Comparison of ENCODE assay signal across 13 cellular contexts in genomic region chr1:9111357-9111691, GRCh38. TPM values are rescaled to one million over a fixed set of nuclear protein-coding genes. Genes with fewer than 3 reads are reported as not detected.
A peak's percentile ranks its signal among the peaks of the same experiment; 100 is the strongest.
DNase-seq lines count a peak whose midpoint lies in the region; ATAC-seq, FAIRE-seq and TF ChIP-seq lines count a peak whose summit lies in the region.
"Had no signal": no experiment of that assay in that cellular context is flagged by ENCODE, and none has a peak within 500 bp of the region (broad histone marks: within the 10 kb centered on the region; RNA-seq: fewer than 3 reads in every experiment).

No MANE protein-coding gene starts in this region.

- H3K36me3 ChIP-seq in Caco-2 (ENCODE audit: control insufficient read depth, insufficient read depth, low read length): peaks cover 4% of the 10 kb centered on the region; the same call in 1 of the 2 replicates
- no peaks in the 10 kb centered on the region for H3K36me3 ChIP-seq in osteoblast (ENCODE audit: insufficient read depth, low read length)

- no peaks in the 10 kb centered on the region for H3K9me3 Mint-ChIP-seq in Caco-2 (ENCODE audit: unreplicated experiment)
- H3K9me3 Mint-ChIP-seq in stimulated activated memory B cell treated with anti-CD40 and anti-IgM and Interleukin-4, amounts not matched to agents 10 μg/mL and 1 μg/mL and 100 μg/mL, for 72 hours: no peaks in the 10 kb centered on the region
- H3K9me3 Mint-ChIP-seq: CD4-positive, CD25-positive, alpha-beta regulatory T cell; HFFc6 had no signal

- no peak overlapping the region for H3K4me2 ChIP-seq in osteoblast (ENCODE audit: insufficient read depth, low read length)

- peaks cover 27% of the 10 kb centered on the region for H3K4me1 Mint-ChIP-seq in Caco-2 (ENCODE audit: low read depth, unreplicated experiment)
- peaks cover 48% of the 10 kb centered on the region for H3K4me1 Mint-ChIP-seq in stimulated activated memory B cell treated with anti-CD40 and anti-IgM and Interleukin-4, amounts not matched to agents 10 μg/mL and 1 μg/mL and 100 μg/mL, for 72 hours

- no peak overlapping the region for H3K4me3 Mint-ChIP-seq in Caco-2 (ENCODE audit: unreplicated experiment)
- no peak overlapping the region for H3K4me3 Mint-ChIP-seq in stimulated activated memory B cell treated with anti-CD40 and anti-IgM and Interleukin-4, amounts not matched to agents 10 μg/mL and 1 μg/mL and 100 μg/mL, for 72 hours
- H3K4me3 Mint-ChIP-seq: B cell; CD4-positive, CD25-positive, alpha-beta regulatory T cell; H9; HFFc6 had no signal

- no peaks in the 10 kb centered on the region for H3K79me2 ChIP-seq in osteoblast (ENCODE audit: insufficient read depth, low read length)

- H3K36me3 Mint-ChIP-seq in Caco-2 (ENCODE audit: insufficient read depth, unreplicated experiment): peaks cover 6% of the 10 kb centered on the region
- peaks cover 65% of the 10 kb centered on the region for H3K36me3 Mint-ChIP-seq in stimulated activated memory B cell treated with anti-CD40 and anti-IgM and Interleukin-4, amounts not matched to agents 10 μg/mL and 1 μg/mL and 100 μg/mL, for 72 hours

- CTCF ChIA-PET in Caco-2 (lab: Charles Lee) (interaction anchor here (1.0 to 1.6 kb wide), 10 partner anchors 10 to 194 kb away, joined by 3 to 13 read pairs (median 5); partner anchors contain the start of genes GPR157 and H6PD), RWPE1 (lab: Yijun Ruan, JAX) (interaction anchor here (0.6 to 1.8 kb wide), 15 partner anchors 10 to 133 kb away, joined by 3 to 22 read pairs (median 3); no protein-coding TSS in a partner anchor)

- H3K4me3 ChIP-seq in Caco-2 (ENCODE audit: low read depth, low read length) (no peak overlapping the region), osteoblast (ENCODE audit: insufficient read depth, low read length) (no peak overlapping the region)
- H3K4me3 ChIP-seq: A549 had no signal

- H3K27ac Mint-ChIP-seq in Caco-2 (ENCODE audit: unreplicated experiment): peak overlapping the region; percentile 91
- peak overlapping the region; percentile 91 for H3K27ac Mint-ChIP-seq in stimulated activated memory B cell treated with anti-CD40 and anti-IgM and Interleukin-4, amounts not matched to agents 10 μg/mL and 1 μg/mL and 100 μg/mL, for 72 hours
- H3K27ac Mint-ChIP-seq: B cell, H9, HFFc6 had no signal

- H2AFZ ChIP-seq in osteoblast (ENCODE audit: low read length): no peak overlapping the region

- H3K9me3 ChIP-seq in Caco-2: no peaks in the 10 kb centered on the region
- no peaks in the 10 kb centered on the region for H3K9me3 ChIP-seq in osteoblast (ENCODE audit: low read depth, low read length)
- H3K9me3 ChIP-seq: A549 had no signal

- intact Hi-C loops in Caco-2 (cut with micrococcal nuclease; ENCODE audit: unreplicated experiment): no loop called here

- POLR2A ChIA-PET in Caco-2 (lab: Charles Lee): no interaction called here
- POLR2A ChIA-PET in RWPE1 (lab: Yijun Ruan, JAX; ENCODE audit: low non-redundant PET): no interaction called here

- ATAC-seq in foreskin keratinocyte: no peak
- ATAC-seq in stimulated activated memory B cell treated with anti-CD40 and anti-IgM and Interleukin-4, amounts not matched to agents 10 μg/mL and 1 μg/mL and 100 μg/mL, for 72 hours: no peak

- no peaks in the 10 kb centered on the region for H3K27me3 Mint-ChIP-seq in Caco-2 (ENCODE audit: insufficient read depth, unreplicated experiment)
- H3K27me3 Mint-ChIP-seq in stimulated activated memory B cell treated with anti-CD40 and anti-IgM and Interleukin-4, amounts not matched to agents 10 μg/mL and 1 μg/mL and 100 μg/mL, for 72 hours: no peaks in the 10 kb centered on the region
- H3K27me3 Mint-ChIP-seq: B cell; CD4-positive, CD25-positive, alpha-beta regulatory T cell had no signal

- BruUV-seq in Caco-2 (replicated peaks; lab: Mats Ljungman, UMichigan): no TSS peak

- H3K4me1 ChIP-seq in Caco-2: peaks cover 53% of the 10 kb centered on the region
- peaks cover 16% of the 10 kb centered on the region for H3K4me1 ChIP-seq in foreskin keratinocyte
- H3K4me1 ChIP-seq in osteoblast (ENCODE audit: insufficient read depth, low read length): no peaks in the 10 kb centered on the region

- no peak for TF ChIP-seq CTCF in Caco-2 (IDR thresholded peaks at IDR 0.05; ENCODE audit: insufficient read depth in 1 of 2, low read depth in 1 of 2, low read length in 1 of 2, severe bottlenecking in 1 of 2, unreplicated experiment in 1 of 2)
- no peak for TF ChIP-seq CTCF in RWPE1 (conservative IDR thresholded peaks at IDR 0.05; ENCODE audit: low read depth)
- no peak for TF ChIP-seq CTCF in foreskin keratinocyte (conservative IDR thresholded peaks at IDR 0.05)
- TF ChIP-seq CTCF in osteoblast (IDR thresholded peaks at IDR 0.05; ENCODE audit: extremely low read depth, low read depth, low read length): no peak

- no peak for FAIRE-seq in HTR-8/SVneo (lab: Jason Lieb, UNC)
- FAIRE-seq: A549 had no signal

- DNase-seq in Caco-2 (no peak), RWPE1 (ENCODE audit: low spot score) (no peak), foreskin keratinocyte (no peak), HTR-8/SVneo (ENCODE audit: insufficient read length, low spot score) (no peak), GOT3 (lab: John Stamatoyannopoulos, UW) (no peak), osteoblast (ENCODE audit: insufficient read length, low spot score, missing footprints) (no peak)
- DNase-seq: NCI-H1436 treated with DMSO at 0.1 percent for 48 hours had no signal

- H3K27ac ChIP-seq in RWPE1 (peak overlapping the region; percentile 69), foreskin keratinocyte (peak overlapping the region; percentile 65), osteoblast (ENCODE audit: low read depth, low read length) (no peak overlapping the region)

- no peaks in the 10 kb centered on the region for H4K20me1 ChIP-seq in osteoblast (ENCODE audit: insufficient read depth, low read length)

- H3K27me3 ChIP-seq in Caco-2 (replicated peaks; ENCODE audit: control insufficient read depth, insufficient read depth, low read length): no peaks in the 10 kb centered on the region
- no peaks in the 10 kb centered on the region for H3K27me3 ChIP-seq in foreskin keratinocyte
- H3K27me3 ChIP-seq in osteoblast (ENCODE audit: insufficient read depth, low read length): no peaks in the 10 kb centered on the region

RNA-seq across cellular contexts. Expression of gene GPR157, which starts 17.6 kb away (rescaled TPM):
- total RNA-seq in Caco-2 (2022) (14.0 and 17.2 TPM in 2 replicates), foreskin keratinocyte (4.9 and 5.0 TPM in 2 replicates), osteoblast (3.2 and 5.4 TPM in 2 replicates)
- polyA plus RNA-seq in foreskin keratinocyte: 1.5 and 1.7 TPM in 2 replicates

RNA-seq across cellular contexts. Expression of gene SLC2A5, which starts 41.9 kb away (rescaled TPM):
- total RNA-seq in Caco-2 (2022) (0.70 and 1.1 TPM in 2 replicates), foreskin keratinocyte (0.11 and 0.14 TPM in 2 replicates), osteoblast (11.2 and 22.4 TPM in 2 replicates)
- polyA plus RNA-seq in foreskin keratinocyte: 0.06 and 0.07 TPM in 2 replicates
- total RNA-seq: H9 had no signal
